ENCODE assay signal across 13 cellular contexts in genomic region chr5:172957458-172957857, GRCh38. TPM values are rescaled to one million over a fixed set of nuclear protein-coding genes. Genes with fewer than 3 reads are reported as not detected.
A peak's percentile ranks its signal among the peaks of the same experiment; 100 is the strongest.
DNase-seq lines count a peak whose midpoint lies in the region; ATAC-seq and TF ChIP-seq lines count a peak whose summit lies in the region.
"Had no signal": no experiment of that assay in that cellular context is flagged by ENCODE, and none has a peak within 500 bp of the region (broad histone marks: within the 10 kb centered on the region; RNA-seq: fewer than 3 reads in every experiment).

No MANE protein-coding gene starts in this region.

- POLR2A ChIA-PET in WTC11 (lab: Charles Lee): interaction anchor here (1.1 kb wide), 1 partner anchor 186 kb away, joined by 3 read pairs; no protein-coding TSS in a partner anchor

- peaks cover 4% of the 10 kb centered on the region for H3K36me3 ChIP-seq in thoracic aorta
- H3K36me3 ChIP-seq: SJCRH30, uterus had no signal

- H3K27me3 Mint-ChIP-seq in activated T-cell treated with anti-CD3 and anti-CD28 coated beads, Interleukin-2, amount 50 U/mL, for 72 hours (ENCODE audit: low read depth): no peaks in the 10 kb centered on the region
- H3K27me3 Mint-ChIP-seq in WTC11 (ENCODE audit: low read depth): peaks cover 44% of the 10 kb centered on the region
- peaks cover 15 to 18% (median 18%) of the 10 kb centered on the region in 3 donors for H3K27me3 Mint-ChIP-seq in immature natural killer cell (ENCODE audit: low read depth in 3 of 3)

- H3K9me3 ChIP-seq in thoracic aorta: no peaks in the 10 kb centered on the region
- H3K9me3 ChIP-seq: SJCRH30, uterus had no signal

- no peaks in the 10 kb centered on the region for H3K9me3 Mint-ChIP-seq in activated T-cell treated with anti-CD3 and anti-CD28 coated beads, Interleukin-2, amount 50 U/mL, for 72 hours
- H3K9me3 Mint-ChIP-seq in WTC11 (no peaks in the 10 kb centered on the region), immature natural killer cell (no peaks in the 10 kb centered on the region)

- TF ChIP-seq CTCF in WTC11 (IDR thresholded peaks at IDR 0.05): no peak
- TF ChIP-seq CTCF in thoracic aorta (IDR thresholded peaks at IDR 0.05): no peak

- H3K4me1 ChIP-seq in thoracic aorta (ENCODE audit: control insufficient read depth in 1 of 2, low read depth in 2 of 2): peaks cover 30 to 57% of the 10 kb centered on the region in 2 donors

- H3K36me3 Mint-ChIP-seq in activated T-cell treated with anti-CD3 and anti-CD28 coated beads, Interleukin-2, amount 50 U/mL, for 72 hours (ENCODE audit: insufficient read depth in 2 of 2): peaks cover 10 to 11% of the 10 kb centered on the region in 2 donors
- H3K36me3 Mint-ChIP-seq in WTC11 (peaks cover 8% of the 10 kb centered on the region), immature natural killer cell (no peaks in the 10 kb centered on the region)

- H3K4me3 ChIP-seq in thoracic aorta: no peak overlapping the region
- H3K4me3 ChIP-seq: SJCRH30 had no signal

- H3K4me1 Mint-ChIP-seq in activated T-cell treated with anti-CD3 and anti-CD28 coated beads, Interleukin-2, amount 50 U/mL, for 72 hours (ENCODE audit: low read depth): peaks cover 33% of the 10 kb centered on the region
- H3K4me1 Mint-ChIP-seq in WTC11 (peaks cover 9% of the 10 kb centered on the region), immature natural killer cell (peaks cover 19 to 36% of the 10 kb centered on the region in 2 donors)

- no peaks in the 10 kb centered on the region for H3K27me3 ChIP-seq in thoracic aorta (replicated peaks; ENCODE audit: insufficient read depth)
- H3K27me3 ChIP-seq: SJCRH30, uterus had no signal

- no peak for ATAC-seq in activated T-cell treated with anti-CD3 and anti-CD28 coated beads, Interleukin-2, amount 50 U/mL, for 72 hours (replicated peaks in 1 of 2)
- ATAC-seq in WTC11: no peak
- ATAC-seq in thoracic aorta (ENCODE audit: insufficient number of reproducible peaks, low FRiP score, low read depth): no peak
- ATAC-seq in HG02973 (IDR thresholded peaks at IDR 0.05; ENCODE audit: unreplicated experiment): no peak

- DNase-seq in activated T-cell treated with anti-CD3 and anti-CD28 coated beads, Interleukin-2, amount 50 U/mL, for 72 hours: no peak
- DNase-seq in activated T-cell treated with anti-CD3 and anti-CD28 coated beads, Interleukin-2, amount 50 U/mL, for 48 hours: no peak
- DNase-seq in WTC11 (ENCODE audit: low spot score) (no peak), immature natural killer cell (no peak), thoracic aorta (ENCODE audit: low spot score) (no peak), NCI-H1105 (lab: John Stamatoyannopoulos, UW) (no peak), AG20443 (ENCODE audit: low spot score) (no peak)
- DNase-seq: mammary epithelial cell; NCI-H2081; SJCRH30; stimulated activated CD4-positive, alpha-beta T cell treated with anti-CD3 and anti-CD28 coated beads, Interleukin-15, amount 100 ng/mL, for 24 hours; uterus had no signal

- no peak overlapping the region for H3K27ac Mint-ChIP-seq in activated T-cell treated with anti-CD3 and anti-CD28 coated beads, Interleukin-2, amount 50 U/mL, for 72 hours
- H3K27ac Mint-ChIP-seq in WTC11: no peak overlapping the region
- H3K27ac Mint-ChIP-seq in immature natural killer cell: peak overlapping the region in 5 of 6 donors; percentile 0 to 56 (median 29)

- peak overlapping the region; percentile 94 to 95 for H3K27ac ChIP-seq in thoracic aorta
- H3K27ac ChIP-seq: SJCRH30 had no signal

- CTCF ChIA-PET in WTC11 (lab: Charles Lee): no interaction called here

- H3K4me3 Mint-ChIP-seq in activated T-cell treated with anti-CD3 and anti-CD28 coated beads, Interleukin-2, amount 50 U/mL, for 72 hours: peak overlapping the region; percentile 1 to 99
- H3K4me3 Mint-ChIP-seq in WTC11 (peak overlapping the region; percentile 35), immature natural killer cell (peak overlapping the region; percentile 24 to 94 (median 54))

TF ChIP-seq in WTC11, 78 proteins besides CTCF, POLR2A, EP300 and RAD21:
- TF ChIP-seq ATF1 (CRISPR knock-in tag; IDR thresholded peaks at IDR 0.05) (no peak), ZNF219 (CRISPR knock-in tag; IDR thresholded peaks at IDR 0.05; ENCODE audit: borderline replicate concordance) (no peak), PRRX2 (CRISPR knock-in tag; IDR thresholded peaks at IDR 0.05) (no peak), MYBL2 (CRISPR knock-in tag; IDR thresholded peaks at IDR 0.05) (no peak)
- TF ChIP-seq, protein P1, sequence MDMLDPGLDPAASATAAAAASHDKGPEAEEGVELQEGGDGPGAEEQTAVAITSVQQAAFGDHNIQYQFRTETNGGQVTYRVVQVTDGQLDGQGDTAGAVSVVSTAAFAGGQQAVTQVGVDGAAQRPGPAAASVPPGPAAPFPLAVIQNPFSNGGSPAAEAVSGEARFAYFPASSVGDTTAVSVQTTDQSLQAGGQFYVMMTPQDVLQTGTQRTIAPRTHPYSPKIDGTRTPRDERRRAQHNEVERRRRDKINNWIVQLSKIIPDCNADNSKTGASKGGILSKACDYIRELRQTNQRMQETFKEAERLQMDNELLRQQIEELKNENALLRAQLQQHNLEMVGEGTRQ (CRISPR knock-in tag; IDR thresholded peaks at IDR 0.05): no peak
- TF ChIP-seq, protein P2, sequence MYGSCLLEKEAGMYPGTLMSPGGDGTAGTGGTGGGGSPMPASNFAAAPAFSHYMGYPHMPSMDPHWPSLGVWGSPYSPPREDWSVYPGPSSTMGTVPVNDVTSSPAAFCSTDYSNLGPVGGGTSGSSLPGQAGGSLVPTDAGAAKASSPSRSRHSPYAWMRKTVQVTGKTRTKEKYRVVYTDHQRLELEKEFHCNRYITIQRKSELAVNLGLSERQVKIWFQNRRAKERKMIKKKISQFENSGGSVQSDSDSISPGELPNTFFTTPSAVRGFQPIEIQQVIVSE (CRISPR knock-in tag; IDR thresholded peaks at IDR 0.05; ENCODE audit: borderline replicate concordance): no peak

RNA-seq across cellular contexts. Expression of gene RPL26L1, which starts 1.8 kb away (rescaled TPM):
- 10 to 100 TPM; 33.6 to 34.6 TPM for total RNA-seq in activated T-cell treated with anti-CD3 and anti-CD28 coated beads, Interleukin-2, amount 50 U/mL, for 72 hours
- total RNA-seq in WTC11 (2021) (46.2 to 52.2 TPM (median 51.9 TPM) in 3 replicates), thoracic aorta (1 to 10 TPM; 7.2 to 9.9 TPM)
- 10 to 100 TPM; 32.6 to 35.5 (median 33.2) TPM for polyA plus RNA-seq in immature natural killer cell

RNA-seq across cellular contexts. Expression of gene ATP6V0E1, which starts 26.1 kb away (rescaled TPM):
- 100 to 1,000 TPM; 105 to 117 TPM for total RNA-seq in activated T-cell treated with anti-CD3 and anti-CD28 coated beads, Interleukin-2, amount 50 U/mL, for 72 hours
- total RNA-seq in WTC11 (2021) (72.7 to 80.9 TPM (median 77.1 TPM) in 3 replicates), thoracic aorta (100 to 1,000 TPM; 117 to 123 TPM)
- polyA plus RNA-seq in immature natural killer cell: 100 to 1,000 TPM; 474 to 487 (median 485) TPM

Comparison
In these comparisons a context has a peak if more than half of its experiments do, and no peak if none do; other contexts are left out.
1. H3K27ac Mint-ChIP-seq: peak in immature natural killer cell (5 of 6); none in activated T-cell treated with anti-CD3 and anti-CD28 coated beads, Interleukin-2, amount 50 U/mL, for 72 hours (single experiment) and WTC11 (single experiment).
2. Peak in every context shown above with its lines, with median percentiles within 50 percentile points of each other: H3K4me3 Mint-ChIP-seq.